Comparison of ENCODE assay signal across 1 cellular context in the genomic region with DNA sequence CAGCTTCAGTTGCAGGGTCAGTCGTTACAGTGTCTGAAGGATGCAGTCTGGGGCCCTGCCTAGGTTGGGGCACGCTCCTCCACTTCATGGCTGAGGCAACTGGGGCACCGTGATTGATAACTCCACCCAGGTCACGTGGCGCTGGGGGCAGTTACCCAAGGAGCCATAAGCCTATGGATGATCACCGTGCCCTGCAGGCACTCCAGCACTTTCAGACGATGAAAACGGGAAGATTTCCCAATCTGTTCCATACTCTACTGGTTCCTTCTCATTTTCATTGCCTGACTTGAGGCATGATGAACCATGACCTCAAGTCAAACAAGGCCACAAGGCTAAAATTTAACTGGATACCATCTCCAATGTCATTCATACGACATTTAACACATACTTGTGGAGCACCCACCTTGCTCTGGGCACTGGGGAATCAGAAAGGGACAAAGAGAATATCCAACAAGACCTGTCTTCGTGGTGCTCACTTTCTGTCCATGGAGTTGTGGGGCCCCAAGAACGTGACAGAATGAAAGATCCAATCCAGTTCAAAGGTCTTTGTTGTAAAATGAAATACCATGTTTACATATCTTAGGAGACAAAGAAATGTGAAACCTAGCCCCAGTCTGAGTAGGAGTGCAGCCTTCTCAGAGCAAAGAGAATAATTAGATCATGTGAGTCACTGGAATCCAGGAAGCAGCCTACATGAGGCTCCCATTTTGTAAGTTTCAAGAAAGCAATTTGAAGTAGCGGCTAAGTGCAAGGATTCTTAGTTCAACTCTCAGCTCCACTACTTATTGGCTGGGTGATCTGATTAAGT.
TF ChIP-seq lines count a peak whose summit lies in the region.

No MANE protein-coding gene starts in this region.

TF ChIP-seq in K562, 482 proteins besides CTCF, POLR2A, EP300 and RAD21 (continued from another document):
- TF ChIP-seq, protein P1, sequence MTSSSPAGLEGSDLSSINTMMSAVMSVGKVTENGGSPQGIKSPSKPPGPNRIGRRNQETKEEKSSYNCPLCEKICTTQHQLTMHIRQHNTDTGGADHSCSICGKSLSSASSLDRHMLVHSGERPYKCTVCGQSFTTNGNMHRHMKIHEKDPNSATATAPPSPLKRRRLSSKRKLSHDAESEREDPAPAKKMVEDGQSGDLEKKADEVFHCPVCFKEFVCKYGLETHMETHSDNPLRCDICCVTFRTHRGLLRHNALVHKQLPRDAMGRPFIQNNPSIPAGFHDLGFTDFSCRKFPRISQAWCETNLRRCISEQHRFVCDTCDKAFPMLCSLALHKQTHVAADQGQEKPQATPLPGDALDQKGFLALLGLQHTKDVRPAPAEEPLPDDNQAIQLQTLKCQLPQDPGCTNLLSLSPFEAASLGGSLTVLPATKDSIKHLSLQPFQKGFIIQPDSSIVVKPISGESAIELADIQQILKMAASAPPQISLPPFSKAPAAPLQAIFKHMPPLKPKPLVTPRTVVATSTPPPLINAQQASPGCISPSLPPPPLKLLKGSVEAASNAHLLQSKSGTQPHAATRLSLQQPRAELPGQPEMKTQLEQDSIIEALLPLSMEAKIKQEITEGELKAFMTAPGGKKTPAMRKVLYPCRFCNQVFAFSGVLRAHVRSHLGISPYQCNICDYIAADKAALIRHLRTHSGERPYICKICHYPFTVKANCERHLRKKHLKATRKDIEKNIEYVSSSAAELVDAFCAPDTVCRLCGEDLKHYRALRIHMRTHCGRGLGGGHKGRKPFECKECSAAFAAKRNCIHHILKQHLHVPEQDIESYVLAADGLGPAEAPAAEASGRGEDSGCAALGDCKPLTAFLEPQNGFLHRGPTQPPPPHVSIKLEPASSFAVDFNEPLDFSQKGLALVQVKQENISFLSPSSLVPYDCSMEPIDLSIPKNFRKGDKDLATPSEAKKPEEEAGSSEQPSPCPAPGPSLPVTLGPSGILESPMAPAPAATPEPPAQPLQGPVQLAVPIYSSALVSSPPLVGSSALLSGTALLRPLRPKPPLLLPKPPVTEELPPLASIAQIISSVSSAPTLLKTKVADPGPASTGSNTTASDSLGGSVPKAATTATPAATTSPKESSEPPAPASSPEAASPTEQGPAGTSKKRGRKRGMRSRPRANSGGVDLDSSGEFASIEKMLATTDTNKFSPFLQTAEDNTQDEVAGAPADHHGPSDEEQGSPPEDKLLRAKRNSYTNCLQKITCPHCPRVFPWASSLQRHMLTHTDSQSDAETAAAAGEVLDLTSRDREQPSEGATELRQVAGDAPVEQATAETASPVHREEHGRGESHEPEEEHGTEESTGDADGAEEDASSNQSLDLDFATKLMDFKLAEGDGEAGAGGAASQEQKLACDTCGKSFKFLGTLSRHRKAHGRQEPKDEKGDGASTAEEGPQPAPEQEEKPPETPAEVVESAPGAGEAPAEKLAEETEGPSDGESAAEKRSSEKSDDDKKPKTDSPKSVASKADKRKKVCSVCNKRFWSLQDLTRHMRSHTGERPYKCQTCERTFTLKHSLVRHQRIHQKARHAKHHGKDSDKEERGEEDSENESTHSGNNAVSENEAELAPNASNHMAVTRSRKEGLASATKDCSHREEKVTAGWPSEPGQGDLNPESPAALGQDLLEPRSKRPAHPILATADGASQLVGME (CRISPR knock-in tag; IDR thresholded peaks at IDR 0.05) = no peak
- TF ChIP-seq EWSR1 (IDR thresholded peaks at IDR 0.05; ENCODE audit: borderline replicate concordance, low read depth, partially characterized antibody) (no peak), DMBX1 (CRISPR knock-in tag; IDR thresholded peaks at IDR 0.05; ENCODE audit: borderline replicate concordance) (no peak), XRCC3 (IDR thresholded peaks at IDR 0.05) (no peak), FOXP1 (CRISPR knock-in tag; IDR thresholded peaks at IDR 0.05) (no peak), STAT5A (IDR thresholded peaks at IDR 0.05; ENCODE audit: borderline replicate concordance, low read length) (no peak), SIX5 (IDR thresholded peaks at IDR 0.05; ENCODE audit: borderline replicate concordance in 1 of 2, insufficient read depth in 1 of 2, low read depth in 1 of 2, low read length in 2 of 2) (no peak), SETDB1 (IDR thresholded peaks at IDR 0.05; ENCODE audit: low read length) (no peak), ZNF780A (CRISPR knock-in tag; IDR thresholded peaks at IDR 0.05) (no peak), CHD2 (IDR thresholded peaks at IDR 0.05; ENCODE audit: low read depth, low read length) (no peak), KDM2B (CRISPR knock-in tag; IDR thresholded peaks at IDR 0.05) (no peak), L3MBTL2 (IDR thresholded peaks at IDR 0.05) (peak; percentile 76), CEBPG (CRISPR knock-in tag; IDR thresholded peaks at IDR 0.05) (no peak), CEBPG (tag; conservative IDR thresholded peaks at IDR 0.05 in 1 of 2, IDR thresholded peaks at IDR 0.05 in 1 of 2) (0 out of 4 replicates have a peak, but pooled peaks of 1 of the 2 experiments have one; percentile 31), TAL1 (IDR thresholded peaks at IDR 0.05) (no peak), NR2C1 (IDR thresholded peaks at IDR 0.05) (no peak), NR2C1 (tag; IDR thresholded peaks at IDR 0.05) (no peak; the same call in none of the 2 replicates), ZNF668 (CRISPR knock-in tag; IDR thresholded peaks at IDR 0.05) (no peak), NFIC (IDR thresholded peaks at IDR 0.05) (no peak), NFE2 (IDR thresholded peaks at IDR 0.05; ENCODE audit: low read depth) (no peak), DDX20 (tag; IDR thresholded peaks at IDR 0.05; ENCODE audit: low read depth) (no peak)
- TF ChIP-seq, protein P2, sequence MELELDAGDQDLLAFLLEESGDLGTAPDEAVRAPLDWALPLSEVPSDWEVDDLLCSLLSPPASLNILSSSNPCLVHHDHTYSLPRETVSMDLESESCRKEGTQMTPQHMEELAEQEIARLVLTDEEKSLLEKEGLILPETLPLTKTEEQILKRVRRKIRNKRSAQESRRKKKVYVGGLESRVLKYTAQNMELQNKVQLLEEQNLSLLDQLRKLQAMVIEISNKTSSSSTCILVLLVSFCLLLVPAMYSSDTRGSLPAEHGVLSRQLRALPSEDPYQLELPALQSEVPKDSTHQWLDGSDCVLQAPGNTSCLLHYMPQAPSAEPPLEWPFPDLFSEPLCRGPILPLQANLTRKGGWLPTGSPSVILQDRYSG (tag; conservative IDR thresholded peaks at IDR 0.05; ENCODE audit: low read depth) = no peak
- TF ChIP-seq, protein P3, sequence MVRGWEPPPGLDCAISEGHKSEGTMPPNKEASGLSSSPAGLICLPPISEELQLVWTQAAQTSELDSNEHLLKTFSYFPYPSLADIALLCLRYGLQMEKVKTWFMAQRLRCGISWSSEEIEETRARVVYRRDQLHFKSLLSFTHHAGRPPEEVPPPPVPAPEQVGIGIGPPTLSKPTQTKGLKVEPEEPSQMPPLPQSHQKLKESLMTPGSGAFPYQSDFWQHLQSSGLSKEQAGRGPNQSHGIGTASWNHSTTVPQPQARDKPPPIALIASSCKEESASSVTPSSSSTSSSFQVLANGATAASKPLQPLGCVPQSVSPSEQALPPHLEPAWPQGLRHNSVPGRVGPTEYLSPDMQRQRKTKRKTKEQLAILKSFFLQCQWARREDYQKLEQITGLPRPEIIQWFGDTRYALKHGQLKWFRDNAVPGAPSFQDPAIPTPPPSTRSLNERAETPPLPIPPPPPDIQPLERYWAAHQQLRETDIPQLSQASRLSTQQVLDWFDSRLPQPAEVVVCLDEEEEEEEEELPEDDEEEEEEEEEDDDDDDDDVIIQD (CRISPR knock-in tag; IDR thresholded peaks at IDR 0.05) = no peak
- TF ChIP-seq, protein P4, sequence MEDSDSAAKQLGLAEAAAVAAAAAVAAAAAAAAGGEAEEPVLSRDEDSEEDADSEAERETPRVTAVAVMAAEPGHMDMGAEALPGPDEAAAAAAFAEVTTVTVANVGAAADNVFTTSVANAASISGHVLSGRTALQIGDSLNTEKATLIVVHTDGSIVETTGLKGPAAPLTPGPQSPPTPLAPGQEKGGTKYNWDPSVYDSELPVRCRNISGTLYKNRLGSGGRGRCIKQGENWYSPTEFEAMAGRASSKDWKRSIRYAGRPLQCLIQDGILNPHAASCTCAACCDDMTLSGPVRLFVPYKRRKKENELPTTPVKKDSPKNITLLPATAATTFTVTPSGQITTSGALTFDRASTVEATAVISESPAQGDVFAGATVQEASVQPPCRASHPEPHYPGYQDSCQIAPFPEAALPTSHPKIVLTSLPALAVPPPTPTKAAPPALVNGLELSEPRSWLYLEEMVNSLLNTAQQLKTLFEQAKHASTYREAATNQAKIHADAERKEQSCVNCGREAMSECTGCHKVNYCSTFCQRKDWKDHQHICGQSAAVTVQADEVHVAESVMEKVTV (CRISPR knock-in tag; IDR thresholded peaks at IDR 0.05) = no peak
- TF ChIP-seq, protein P5, sequence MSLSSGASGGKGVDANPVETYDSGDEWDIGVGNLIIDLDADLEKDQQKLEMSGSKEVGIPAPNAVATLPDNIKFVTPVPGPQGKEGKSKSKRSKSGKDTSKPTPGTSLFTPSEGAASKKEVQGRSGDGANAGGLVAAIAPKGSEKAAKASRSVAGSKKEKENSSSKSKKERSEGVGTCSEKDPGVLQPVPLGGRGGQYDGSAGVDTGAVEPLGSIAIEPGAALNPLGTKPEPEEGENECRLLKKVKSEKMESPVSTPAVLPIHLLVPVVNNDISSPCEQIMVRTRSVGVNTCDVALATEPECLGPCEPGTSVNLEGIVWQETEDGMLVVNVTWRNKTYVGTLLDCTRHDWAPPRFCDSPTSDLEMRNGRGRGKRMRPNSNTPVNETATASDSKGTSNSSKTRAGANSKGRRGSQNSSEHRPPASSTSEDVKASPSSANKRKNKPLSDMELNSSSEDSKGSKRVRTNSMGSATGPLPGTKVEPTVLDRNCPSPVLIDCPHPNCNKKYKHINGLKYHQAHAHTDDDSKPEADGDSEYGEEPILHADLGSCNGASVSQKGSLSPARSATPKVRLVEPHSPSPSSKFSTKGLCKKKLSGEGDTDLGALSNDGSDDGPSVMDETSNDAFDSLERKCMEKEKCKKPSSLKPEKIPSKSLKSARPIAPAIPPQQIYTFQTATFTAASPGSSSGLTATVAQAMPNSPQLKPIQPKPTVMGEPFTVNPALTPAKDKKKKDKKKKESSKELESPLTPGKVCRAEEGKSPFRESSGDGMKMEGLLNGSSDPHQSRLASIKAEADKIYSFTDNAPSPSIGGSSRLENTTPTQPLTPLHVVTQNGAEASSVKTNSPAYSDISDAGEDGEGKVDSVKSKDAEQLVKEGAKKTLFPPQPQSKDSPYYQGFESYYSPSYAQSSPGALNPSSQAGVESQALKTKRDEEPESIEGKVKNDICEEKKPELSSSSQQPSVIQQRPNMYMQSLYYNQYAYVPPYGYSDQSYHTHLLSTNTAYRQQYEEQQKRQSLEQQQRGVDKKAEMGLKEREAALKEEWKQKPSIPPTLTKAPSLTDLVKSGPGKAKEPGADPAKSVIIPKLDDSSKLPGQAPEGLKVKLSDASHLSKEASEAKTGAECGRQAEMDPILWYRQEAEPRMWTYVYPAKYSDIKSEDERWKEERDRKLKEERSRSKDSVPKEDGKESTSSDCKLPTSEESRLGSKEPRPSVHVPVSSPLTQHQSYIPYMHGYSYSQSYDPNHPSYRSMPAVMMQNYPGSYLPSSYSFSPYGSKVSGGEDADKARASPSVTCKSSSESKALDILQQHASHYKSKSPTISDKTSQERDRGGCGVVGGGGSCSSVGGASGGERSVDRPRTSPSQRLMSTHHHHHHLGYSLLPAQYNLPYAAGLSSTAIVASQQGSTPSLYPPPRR (CRISPR knock-in tag; IDR thresholded peaks at IDR 0.05; ENCODE audit: borderline replicate concordance) = no peak
TF ChIP-seq in K562: peak in this region for 23.
